Comparison of ENCODE assay signal across 1 cellular context in the genomic region with DNA sequence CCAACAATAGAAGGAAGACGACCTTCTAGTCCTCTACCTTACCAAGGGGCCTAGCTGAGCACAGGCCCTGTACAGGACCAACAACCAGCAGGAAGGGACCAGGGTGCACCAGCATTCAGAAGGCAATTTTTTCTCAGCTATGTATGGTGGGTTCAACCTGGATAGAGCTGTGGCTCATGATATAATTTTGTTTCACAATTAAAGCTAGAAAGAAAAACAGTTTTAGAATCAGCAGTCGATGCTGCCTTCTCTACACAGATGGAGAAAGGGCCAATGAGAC.
TF ChIP-seq lines count a peak whose summit lies in the region.

No MANE protein-coding gene starts in this region.

TF ChIP-seq in SK-N-SH treated with all-trans-retinoic acid at 6 μM for 48 hours, 23 proteins besides CTCF, POLR2A, EP300 and RAD21:
- TF ChIP-seq ZFP3 (CRISPR knock-in tag; IDR thresholded peaks at IDR 0.05) (no peak), ZNF8 (CRISPR knock-in tag; IDR thresholded peaks at IDR 0.05) (no peak), ZNF565 (CRISPR knock-in tag; conservative IDR thresholded peaks at IDR 0.05; ENCODE audit: low read depth) (no peak), TOX (CRISPR knock-in tag; IDR thresholded peaks at IDR 0.05; ENCODE audit: borderline replicate concordance) (no peak), CSDC2 (CRISPR knock-in tag; IDR thresholded peaks at IDR 0.05) (no peak), POU6F1 (CRISPR knock-in tag; IDR thresholded peaks at IDR 0.05; ENCODE audit: borderline replicate concordance, low read depth) (no peak), PPARA (CRISPR knock-in tag; IDR thresholded peaks at IDR 0.05; ENCODE audit: borderline replicate concordance) (no peak), ESRRG (CRISPR knock-in tag; IDR thresholded peaks at IDR 0.05) (no peak), TCF4 (CRISPR knock-in tag; IDR thresholded peaks at IDR 0.05; ENCODE audit: borderline replicate concordance) (no peak), OSR1 (CRISPR knock-in tag; IDR thresholded peaks at IDR 0.05) (no peak)
